8 cellular contexts compared by ENCODE assay signal in genomic region chr15:68817304-68818087, GRCh38. TPM values are rescaled to one million over a fixed set of nuclear protein-coding genes. Genes with fewer than 3 reads are reported as not detected.
DNase-seq lines count a peak whose midpoint lies in the region; ATAC-seq and TF ChIP-seq lines count a peak whose summit lies in the region.

No MANE protein-coding gene starts in this region.

- peaks cover 50 to 54% (median 51%) of the 10 kb centered on the region in 3 donors for H3K4me1 Mint-ChIP-seq in T-cell

- H3K27ac ChIP-seq in KMS-11 (peak overlapping the region; percentile 94), adipose tissue (ENCODE audit: low read depth, low read length) (peak overlapping the region; percentile 95), left ventricle myocardium inferior (replicated peaks) (peak overlapping the region; percentile 97), prostate gland (peak overlapping the region; percentile 99 to 100)

- peak overlapping the region; percentile 57 for H3K4me2 ChIP-seq in KMS-11

- H3K4me3 Mint-ChIP-seq in T-cell = peak overlapping the region; percentile 93 to 99 (median 98)

- ATAC-seq in GM18867 (IDR thresholded peaks at IDR 0.05; ENCODE audit: unreplicated experiment) (peak; percentile 28), T-cell (replicated peaks in 1 of 4) (peak; percentile 46 to 60 (median 50))

- POLR2A ChIA-PET in T-cell (lab: Charles Lee) = interaction anchor here in 1 of 2 donors (0.7 kb wide), 2 partner anchors 61 to 1297 kb away, joined by 4 to 9 read pairs; no protein-coding TSS in a partner anchor

- CTCF ChIA-PET in T-cell (lab: Charles Lee) = interaction anchor here in 1 of 2 donors (1.4 to 2.4 kb wide), 2 partner anchors 11 to 23 kb away, joined by 6 to 21 read pairs; no protein-coding TSS in a partner anchor

- peak overlapping the region; percentile 94 to 95 for H3K27ac Mint-ChIP-seq in T-cell

- DNase-seq in ACHN = peak; percentile 54
- DNase-seq in T-cell = peak; percentile 50 to 81 (median 68)
- DNase-seq in left ventricle myocardium inferior = peak; percentile 69
- peak; percentile 71 for DNase-seq in prostate gland (ENCODE audit: low spot score)
- DNase-seq in HPDE6-E6E7 (ENCODE audit: extremely low spot score) = no peak

- intact Hi-C loops in left ventricle myocardium inferior (cut with micrococcal nuclease) = no loop called here
- intact Hi-C loops in prostate gland (cut with DNase I) = loop anchor here (5.0 kb wide), 2 partner anchors 85 to 540 kb away; partner anchors contain the start of gene FEM1B

- no peaks in the 10 kb centered on the region for H3K9me3 Mint-ChIP-seq in T-cell

- H3K27me3 ChIP-seq in KMS-11 (ENCODE audit: insufficient read depth, low read depth) (no peaks in the 10 kb centered on the region), left ventricle myocardium inferior (ENCODE audit: low read depth) (no peaks in the 10 kb centered on the region), prostate gland (replicated peaks; ENCODE audit: insufficient read depth) (no peaks in the 10 kb centered on the region)

- H3K79me2 ChIP-seq in KMS-11 (ENCODE audit: insufficient read depth, low read depth) = peaks cover 94% of the 10 kb centered on the region

- no peaks in the 10 kb centered on the region for H3K36me3 Mint-ChIP-seq in T-cell

- TF ChIP-seq CTCF in KMS-11 (conservative IDR thresholded peaks at IDR 0.05; ENCODE audit: low read depth, low read length) = no peak
- no peak for TF ChIP-seq CTCF in left ventricle myocardium inferior (IDR thresholded peaks at IDR 0.05; ENCODE audit: borderline replicate concordance)
- peak in 1 of 4 experiments; percentile 25 for TF ChIP-seq CTCF in prostate gland (IDR thresholded peaks at IDR 0.05)

- in situ Hi-C loops in ACHN (cut with HindIII; ENCODE audit: low pct_ligation_motif_present, low pct_unique_long_range_greater_than_20kb, low sequenced_read_pairs) = no loop called here

- H3K9ac ChIP-seq in KMS-11 = peak overlapping the region; percentile 99

- 0 to 1% (median 0%) methylated on average over 61 to 64 of the region's 64 CpGs for WGBS in adipose tissue, 3 donors
- WGBS in prostate gland = under 1% methylated on average over 64 of the region's 64 CpGs

- no peak overlapping the region for H2AFZ ChIP-seq in KMS-11 (ENCODE audit: low read depth)

- H3K4me1 ChIP-seq in KMS-11 (ENCODE audit: low read depth, poor library complexity, severe bottlenecking) = peaks cover 49% of the 10 kb centered on the region
- peaks cover 93% of the 10 kb centered on the region for H3K4me1 ChIP-seq in left ventricle myocardium inferior
- H3K4me1 ChIP-seq in prostate gland (replicated peaks) = peaks cover 18% of the 10 kb centered on the region

- H4K20me1 ChIP-seq in KMS-11 (ENCODE audit: insufficient read depth) = peaks cover 25% of the 10 kb centered on the region

- no peak overlapping the region for H3K4me3 ChIP-seq in KMS-11 (IDR thresholded peaks at IDR 0.05; ENCODE audit: insufficient read depth, low read depth, low read length)
- H3K4me3 ChIP-seq in left ventricle myocardium inferior = peak overlapping the region; percentile 84
- H3K4me3 ChIP-seq in prostate gland = peak overlapping the region; percentile 88 to 96

- peak; percentile 12 for TF ChIP-seq POLR2A in prostate gland (IDR thresholded peaks at IDR 0.05)

- H3K9me3 ChIP-seq in left ventricle myocardium inferior (replicated peaks) (no peaks in the 10 kb centered on the region), prostate gland (no peaks in the 10 kb centered on the region)

- H3K36me3 ChIP-seq in KMS-11 (ENCODE audit: insufficient read depth) (no peaks in the 10 kb centered on the region), left ventricle myocardium inferior (no peaks in the 10 kb centered on the region), prostate gland (no peaks in the 10 kb centered on the region)

- H3K27me3 Mint-ChIP-seq in T-cell = peaks cover 0 to 1% of the 10 kb centered on the region in 2 donors

RNA-seq across cellular contexts. Expression of gene ANP32A, which starts 3.2 kb away (rescaled TPM):
- 100 to 1,000 TPM in 4 of 5 donors, 10 to 100 TPM in 1; 93.2 to 123 (median 116) TPM for total RNA-seq in T-cell
- polyA plus RNA-seq in adipose tissue = 10 to 100 TPM; 41.9 to 81.2 (median 79.5) TPM
- 150 TPM for total RNA-seq in left ventricle myocardium inferior
- total RNA-seq in prostate gland = 10 to 100 TPM; 52.6 to 70.8 TPM
